Comparison of ENCODE assay signal across 18 cellular contexts in genomic region chrX:9537781-9538180, GRCh38.
DNase-seq lines count a peak whose midpoint lies in the region; ATAC-seq, FAIRE-seq and TF ChIP-seq lines count a peak whose summit lies in the region.
"Had no signal": no experiment of that assay in that cellular context is flagged by ENCODE, and none has a peak within 500 bp of the region (broad histone marks: within the 10 kb centered on the region; RNA-seq: fewer than 3 reads in every experiment).

No MANE protein-coding gene starts in this region.

- H3K9me3 Mint-ChIP-seq in stimulated activated effector memory CD8-positive, alpha-beta T cell treated with anti-CD3 and anti-CD28 coated beads, Interleukin-12 subunit alpha, Interleukin-12 subunit beta, amount 100 ng/mL, for 72 hours: no peaks in the 10 kb centered on the region
- H3K9me3 Mint-ChIP-seq: CD4-positive, alpha-beta memory T cell had no signal

- no peak for FAIRE-seq in HepG2 (lab: Jason Lieb, UNC)
- peak; percentile 36 for FAIRE-seq in GM12892 (lab: Jason Lieb, UNC)
- FAIRE-seq: G401.6, GM19239, H1 had no signal

- DNase-seq in HepG2 (ENCODE audit: low spot score) (no peak), right lobe of liver (no peak), GM12892 (ENCODE audit: insufficient read length) (no peak), hepatocyte (ENCODE audit: low spot score) (no peak), NCI-H748 (lab: John Stamatoyannopoulos, UW; ENCODE audit: unreplicated experiment) (no peak)
- no peak for DNase-seq in stimulated activated effector memory CD8-positive, alpha-beta T cell treated with anti-CD3 and anti-CD28 coated beads, Interleukin-12 subunit alpha, Interleukin-12 subunit beta, amount 100 ng/mL, for 72 hours (ENCODE audit: low spot score in 2 of 2)
- no peak for DNase-seq in activated CD4-positive, CD25-positive, alpha-beta regulatory T cell treated with anti-CD3 and anti-CD28 coated beads, Interleukin-2, amount 50 U/mL, for 72 hours
- DNase-seq: C1 segment of cervical spinal cord; CD4-positive, alpha-beta memory T cell; COR-L47; DND-41; GM23248; H7; HCEC 1CT had no signal

- WGBS in HepG2 (ENCODE audit: low lambda C conversion rate): 79% methylated on average over 6 of the region's 8 CpGs
- WGBS in right lobe of liver (ENCODE audit: insufficient coverage, low coverage, low lambda C conversion rate, missing lambda C conversion rate): 74% methylated on average over 8 of the region's 8 CpGs
- 73% methylated on average over 8 of the region's 8 CpGs for WGBS in hepatocyte (ENCODE audit: low lambda C conversion rate, missing lambda C conversion rate)

- H3K36me3 ChIP-seq in HepG2 (replicated peaks in 1 of 2; ENCODE audit: control insufficient read depth in 1 of 2, insufficient read depth in 2 of 2, low read length in 2 of 2): peaks cover 1 to 6% of the 10 kb centered on the region in 2 experiments; a peak in 1 of 5 replicates
- no peaks in the 10 kb centered on the region for H3K36me3 ChIP-seq in right lobe of liver
- H3K36me3 ChIP-seq in KOPT-K1 (ENCODE audit: insufficient read depth, low read length): no peaks in the 10 kb centered on the region
- H3K36me3 ChIP-seq in hepatocyte (replicated peaks; ENCODE audit: insufficient read depth, low read depth): no peaks in the 10 kb centered on the region

- H2AFZ ChIP-seq in HepG2 (ENCODE audit: low read length): no peak overlapping the region
- H2AFZ ChIP-seq in hepatocyte: no peak overlapping the region
- H2AFZ ChIP-seq: GM23248 had no signal

- no peak overlapping the region for H3K27ac Mint-ChIP-seq in stimulated activated effector memory CD8-positive, alpha-beta T cell treated with anti-CD3 and anti-CD28 coated beads, Interleukin-12 subunit alpha, Interleukin-12 subunit beta, amount 100 ng/mL, for 72 hours

- POLR2A ChIA-PET in HepG2 (lab: Yijun Ruan, JAX): no interaction called here

- no TSS peak for BruUV-seq in HepG2 (replicated peaks; lab: Mats Ljungman, UMichigan)

- CTCF ChIA-PET in HepG2 (lab: Yijun Ruan, JAX; ENCODE audit: low intra/inter-chr PET ratio, low total read pairs): no interaction called here

- no peaks in the 10 kb centered on the region for H3K9me3 ChIP-seq in HepG2 (ENCODE audit: low read length)
- H3K9me3 ChIP-seq in right lobe of liver: no peaks in the 10 kb centered on the region
- no peaks in the 10 kb centered on the region for H3K9me3 ChIP-seq in KOPT-K1 (ENCODE audit: insufficient read depth, low read length, poor library complexity, severe bottlenecking)
- no peaks in the 10 kb centered on the region for H3K9me3 ChIP-seq in hepatocyte (ENCODE audit: low read depth)

- H4K20me1 ChIP-seq in HepG2 (ENCODE audit: insufficient read depth, low read length) (peaks cover 7% of the 10 kb centered on the region; the same call in 1 of the 2 replicates), hepatocyte (ENCODE audit: insufficient read depth, poor library complexity, severe bottlenecking) (no peaks in the 10 kb centered on the region)

- H3K27ac ChIP-seq in HepG2 (ENCODE audit: extremely low read length, insufficient read depth, low read length): peak overlapping the region; percentile 77
- no peak overlapping the region for H3K27ac ChIP-seq in right lobe of liver
- H3K27ac ChIP-seq in KOPT-K1 (ENCODE audit: low read depth, low read length, poor library complexity, severe bottlenecking): peak overlapping the region; percentile 75
- peak overlapping the region; percentile 42 for H3K27ac ChIP-seq in hepatocyte
- H3K27ac ChIP-seq: GM23248 had no signal

- intact Hi-C loops in HepG2 (cut with micrococcal nuclease; ENCODE audit: unreplicated experiment) (no loop called here), right lobe of liver (cut with DNase I) (no loop called here)

- H3K9ac ChIP-seq in HepG2 (ENCODE audit: insufficient read depth, low read depth, low read length): no peak overlapping the region
- H3K9ac ChIP-seq: GM23248 had no signal

- H3K27me3 ChIP-seq in HepG2 (ENCODE audit: control insufficient read depth in 1 of 2, insufficient read depth in 2 of 2, low read length in 2 of 2) (no peaks in the 10 kb centered on the region), right lobe of liver (no peaks in the 10 kb centered on the region), hepatocyte (no peaks in the 10 kb centered on the region)

- H3K36me3 Mint-ChIP-seq in stimulated activated effector memory CD8-positive, alpha-beta T cell treated with anti-CD3 and anti-CD28 coated beads, Interleukin-12 subunit alpha, Interleukin-12 subunit beta, amount 100 ng/mL, for 72 hours: no peaks in the 10 kb centered on the region

- no peak overlapping the region for H3K4me3 Mint-ChIP-seq in stimulated activated effector memory CD8-positive, alpha-beta T cell treated with anti-CD3 and anti-CD28 coated beads, Interleukin-12 subunit alpha, Interleukin-12 subunit beta, amount 100 ng/mL, for 72 hours
- H3K4me3 Mint-ChIP-seq: CD4-positive, alpha-beta memory T cell had no signal

- TF ChIP-seq CTCF in HepG2 (CRISPR knock-in tag; IDR thresholded peaks at IDR 0.05): no peak
- no peak for TF ChIP-seq CTCF in right lobe of liver (IDR thresholded peaks at IDR 0.05)
- TF ChIP-seq CTCF in hepatocyte (IDR thresholded peaks at IDR 0.05; ENCODE audit: poor library complexity): no peak

- peaks cover 35% of the 10 kb centered on the region for H3K4me1 Mint-ChIP-seq in stimulated activated effector memory CD8-positive, alpha-beta T cell treated with anti-CD3 and anti-CD28 coated beads, Interleukin-12 subunit alpha, Interleukin-12 subunit beta, amount 100 ng/mL, for 72 hours

- H3K9me2 ChIP-seq in hepatocyte (replicated peaks; ENCODE audit: insufficient read depth): no peaks in the 10 kb centered on the region

- peak overlapping the region; percentile 62 for H3K4me2 ChIP-seq in HepG2 (ENCODE audit: low read depth, low read length)
- peak overlapping the region; percentile 58 for H3K4me2 ChIP-seq in hepatocyte

- no peak for TF ChIP-seq EP300 in HepG2 (IDR thresholded peaks at IDR 0.05; ENCODE audit: low read depth in 2 of 2, low read length in 2 of 2)
- no peak for TF ChIP-seq EP300 in HepG2 (CRISPR knock-in tag; IDR thresholded peaks at IDR 0.05; ENCODE audit: borderline replicate concordance)

- peaks cover 54% of the 10 kb centered on the region for H3K79me2 ChIP-seq in HepG2 (ENCODE audit: insufficient read depth, low read length)
- peaks cover 26% of the 10 kb centered on the region for H3K79me2 ChIP-seq in hepatocyte

- in situ Hi-C loops in HepG2 (cut with HindIII; ENCODE audit: extremely low pct_ligation_motif_present, low pct_unique_long_range_greater_than_20kb): no loop called here

- TF ChIP-seq POLR2A in HepG2 (IDR thresholded peaks at IDR 0.05; ENCODE audit: insufficient read depth in 1 of 2, low read depth in 2 of 2, low read length in 2 of 2): no peak
- no peak for TF ChIP-seq POLR2A in right lobe of liver (IDR thresholded peaks at IDR 0.05)
- no peak for TF ChIP-seq POLR2A in GM12892 (IDR thresholded peaks at IDR 0.05; ENCODE audit: low read depth, low read length)

- H3K4me1 ChIP-seq in HepG2 (ENCODE audit: insufficient read depth, low read length) (peaks cover 59% of the 10 kb centered on the region), right lobe of liver (peaks cover 0 to 9% (median 0%) of the 10 kb centered on the region in 4 donors), hepatocyte (ENCODE audit: insufficient read depth) (peaks cover 3% of the 10 kb centered on the region)

- ATAC-seq in HepG2 (no peak; the same call in 2 of the 3 replicates), right lobe of liver (no peak)
- no peak for ATAC-seq in stimulated activated effector memory CD8-positive, alpha-beta T cell treated with anti-CD3 and anti-CD28 coated beads, Interleukin-12 subunit alpha, Interleukin-12 subunit beta, amount 100 ng/mL, for 72 hours

- H3K4me3 ChIP-seq in HepG2 (replicated peaks in 1 of 3; ENCODE audit: insufficient read depth in 1 of 3, low read depth in 2 of 3, low read length in 3 of 3) (no peak overlapping the region), right lobe of liver (no peak overlapping the region), hepatocyte (no peak overlapping the region)
- H3K4me3 ChIP-seq: GM23248 had no signal

- no peak for TF ChIP-seq RAD21 in HepG2 (CRISPR knock-in tag; IDR thresholded peaks at IDR 0.05)

TF ChIP-seq in HepG2, 621 proteins besides CTCF, POLR2A, EP300 and RAD21 (continues in another document):
- TF ChIP-seq ZNF292 (CRISPR knock-in tag; IDR thresholded peaks at IDR 0.05; ENCODE audit: borderline replicate concordance, low read depth) (no peak), FOXO1 (CRISPR knock-in tag; IDR thresholded peaks at IDR 0.05) (no peak), ZNF619 (CRISPR knock-in tag; IDR thresholded peaks at IDR 0.05) (no peak), ONECUT2 (CRISPR knock-in tag; IDR thresholded peaks at IDR 0.05) (no peak)

Comparison
In these comparisons a context has a peak if more than half of its experiments do, and no peak if none do; other contexts are left out.
1. H3K27ac ChIP-seq: peak in HepG2 (single experiment), KOPT-K1 (single experiment) and hepatocyte (single experiment); none in right lobe of liver (0 of 3).